ENCODE assay signal across 13 cellular contexts in genomic region chr6:145865595-145865994, GRCh38. TPM values are rescaled to one million over a fixed set of nuclear protein-coding genes. Genes with fewer than 3 reads are reported as not detected.
DNase-seq lines count a peak whose midpoint lies in the region; ATAC-seq and TF ChIP-seq lines count a peak whose summit lies in the region.
"Had no signal": no experiment of that assay in that cellular context is flagged by ENCODE, and none has a peak within 500 bp of the region (broad histone marks: within the 10 kb centered on the region; RNA-seq: fewer than 3 reads in every experiment).

No MANE protein-coding gene starts in this region.

- peak overlapping the region; percentile 2 for H3K27ac Mint-ChIP-seq in activated CD4-positive, alpha-beta memory T cell treated with anti-CD3 and anti-CD28 coated beads, Interleukin-2, amount 10 ng/mL, durations not matched to agents 7 days and 5 days
- H3K27ac Mint-ChIP-seq: mesothelial cell of epicardium had no signal

- H3K4me3 Mint-ChIP-seq in activated CD4-positive, alpha-beta memory T cell treated with anti-CD3 and anti-CD28 coated beads, Interleukin-2, amount 10 ng/mL, durations not matched to agents 7 days and 5 days, result no peak overlapping the region
- H3K4me3 Mint-ChIP-seq: mesothelial cell of epicardium had no signal

- H3K27me3 ChIP-seq in GM06990 (replicated peaks; ENCODE audit: control insufficient read depth, insufficient read depth, low read length), result no peaks in the 10 kb centered on the region
- H3K27me3 ChIP-seq: Peyer's patch had no signal

- peaks cover 9% of the 10 kb centered on the region for H3K9me3 Mint-ChIP-seq in activated CD4-positive, alpha-beta memory T cell treated with anti-CD3 and anti-CD28 coated beads, Interleukin-2, amount 10 ng/mL, durations not matched to agents 7 days and 5 days

- H3K27ac ChIP-seq in RWPE1, result no peak overlapping the region
- H3K27ac ChIP-seq: VCaP had no signal

- ATAC-seq in GM19452 (IDR thresholded peaks at IDR 0.05; ENCODE audit: unreplicated experiment) (peak; percentile 20), HG03064 (IDR thresholded peaks at IDR 0.05; ENCODE audit: low read depth, unreplicated experiment) (peak; percentile 13)

- CTCF ChIA-PET in activated CD4-positive, alpha-beta memory T cell treated with anti-CD3 and anti-CD28 coated beads, Interleukin-2, amount 10 ng/mL, durations not matched to agents 7 days and 5 days (lab: Charles Lee), result interaction anchor here (2.2 kb wide), 1 partner anchor 51 kb away, joined by 7 read pairs; the partner anchor contains the start of gene FBXO30
- CTCF ChIA-PET in RWPE1 (lab: Yijun Ruan, JAX), result interaction anchor here (0.9 kb wide), 1 partner anchor 26 kb away, joined by 6 read pairs; no protein-coding TSS in a partner anchor

- no peaks in the 10 kb centered on the region for H3K27me3 Mint-ChIP-seq in activated CD4-positive, alpha-beta memory T cell treated with anti-CD3 and anti-CD28 coated beads, Interleukin-2, amount 10 ng/mL, durations not matched to agents 7 days and 5 days

- H3K4me3 ChIP-seq in GM06990 (replicated peaks; ENCODE audit: low read depth, low read length), result no peak overlapping the region; the same call in 1 of the 2 replicates
- H3K4me3 ChIP-seq: Peyer's patch had no signal

- POLR2A ChIA-PET in activated CD4-positive, alpha-beta memory T cell treated with anti-CD3 and anti-CD28 coated beads, Interleukin-2, amount 10 ng/mL, durations not matched to agents 7 days and 5 days (lab: Charles Lee), result interaction anchor here (0.8 to 2.8 kb wide), 5 partner anchors 46 to 130 kb away, joined by 3 to 23 read pairs (median 4); partner anchors contain the start of genes EPM2A, FBXO30 and SHPRH
- POLR2A ChIA-PET in RWPE1 (lab: Yijun Ruan, JAX; ENCODE audit: low non-redundant PET), result no interaction called here

- H3K36me3 ChIP-seq in GM06990 (ENCODE audit: control insufficient read depth, insufficient read depth, low read length), result no peaks in the 10 kb centered on the region
- H3K36me3 ChIP-seq: Peyer's patch had no signal

- TF ChIP-seq CTCF in GM06990 (IDR thresholded peaks at IDR 0.05; ENCODE audit: insufficient read depth, low read length, poor library complexity, severe bottlenecking) (no peak), RWPE1 (conservative IDR thresholded peaks at IDR 0.05; ENCODE audit: low read depth) (no peak)

- H3K4me1 Mint-ChIP-seq in activated CD4-positive, alpha-beta memory T cell treated with anti-CD3 and anti-CD28 coated beads, Interleukin-2, amount 10 ng/mL, durations not matched to agents 7 days and 5 days, result peaks cover 31% of the 10 kb centered on the region
- H3K4me1 Mint-ChIP-seq: mesothelial cell of epicardium had no signal

- peaks cover 9% of the 10 kb centered on the region for H3K36me3 Mint-ChIP-seq in activated CD4-positive, alpha-beta memory T cell treated with anti-CD3 and anti-CD28 coated beads, Interleukin-2, amount 10 ng/mL, durations not matched to agents 7 days and 5 days (ENCODE audit: low read depth)

- peak; percentile 22 for DNase-seq in GM06990 (ENCODE audit: extremely low read depth, insufficient read length)
- no peak for DNase-seq in activated CD4-positive, alpha-beta memory T cell treated with anti-CD3 and anti-CD28 coated beads, Interleukin-2, amount 10 ng/mL, durations not matched to agents 7 days and 5 days
- no peak for DNase-seq in GM03348 (ENCODE audit: low spot score)
- DNase-seq in RWPE1 (ENCODE audit: low spot score), result no peak
- no peak for DNase-seq in amygdala (lab: John Stamatoyannopoulos, UW)
- no peak for DNase-seq in NCI-H187 treated with DMSO at 0.1 percent for 48 hours (lab: John Stamatoyannopoulos, UW)
- DNase-seq: activated naive CD4-positive, alpha-beta T cell treated with anti-CD3 and anti-CD28 coated beads, Interleukin-2, amount 50 U/mL, for 16 hours; glutamatergic neuron had no signal

RNA-seq across cellular contexts. Expression of gene FBXO30, which starts 51.0 kb away (rescaled TPM):
- total RNA-seq in activated CD4-positive, alpha-beta memory T cell treated with anti-CD3 and anti-CD28 coated beads, Interleukin-2, amount 10 ng/mL, durations not matched to agents 7 days and 5 days, result 1 to 10 TPM; 5.0 to 5.5 TPM
